13 cellular contexts compared by ENCODE assay signal in the genomic region with DNA sequence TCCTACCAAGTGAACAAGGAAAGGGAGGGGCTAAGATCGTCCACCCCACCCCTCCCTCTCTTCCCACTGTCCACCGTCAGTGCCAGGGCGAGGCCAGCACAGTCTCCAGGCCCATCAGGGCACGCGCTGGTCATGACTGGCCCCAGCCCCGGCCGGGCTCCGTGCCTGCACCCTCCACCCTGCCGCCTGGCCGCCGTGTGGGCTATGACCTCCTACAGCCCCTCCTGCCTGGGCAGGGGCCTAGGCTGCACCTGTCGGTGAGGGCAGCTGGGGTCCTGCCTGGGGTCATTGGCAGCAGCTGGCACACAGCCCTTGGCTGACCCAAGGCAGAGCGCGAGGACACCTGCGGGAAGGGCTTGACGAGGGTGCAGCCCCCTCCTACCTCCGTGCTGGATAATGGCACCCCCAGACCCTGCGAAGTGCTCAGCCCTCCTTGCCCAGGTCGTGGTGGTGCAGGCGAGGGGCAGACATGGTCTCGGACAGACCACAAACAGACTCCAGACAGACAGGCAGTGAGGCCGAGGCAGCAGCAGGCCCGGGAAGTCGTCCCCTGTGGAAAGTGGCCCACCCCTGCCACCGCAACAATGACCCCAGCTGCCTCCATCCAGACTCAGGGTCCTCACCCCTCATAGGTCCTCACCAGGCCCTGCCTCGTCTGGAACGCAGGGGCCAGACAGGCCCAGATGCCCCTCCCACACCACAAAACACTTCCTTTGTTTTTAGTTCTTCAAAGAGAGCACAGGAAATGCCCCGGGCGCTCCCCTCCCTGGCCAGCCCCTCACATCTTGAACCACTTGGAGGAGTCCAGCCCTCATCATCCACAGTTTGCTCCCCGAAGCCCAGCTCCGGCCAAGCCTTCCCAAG. TPM values are rescaled to one million over a fixed set of nuclear protein-coding genes. Genes with fewer than 3 reads are reported as not detected.
DNase-seq lines count a peak whose midpoint lies in the region; ATAC-seq and TF ChIP-seq lines count a peak whose summit lies in the region.
"Had no signal": no experiment of that assay in that cellular context is flagged by ENCODE, and none has a peak within 500 bp of the region (broad histone marks: within the 10 kb centered on the region; RNA-seq: fewer than 3 reads in every experiment).

No MANE protein-coding gene starts in this region.

- peaks cover 25% of the 10 kb centered on the region for H3K4me1 Mint-ChIP-seq in chondrocyte (ENCODE audit: low read depth)

- no peak overlapping the region for H3K4me3 ChIP-seq in heart right ventricle
- H3K4me3 ChIP-seq in mucosa of descending colon = no peak overlapping the region
- H3K4me3 ChIP-seq: breast epithelium, GM12878 had no signal

- H3K4me3 Mint-ChIP-seq in chondrocyte (ENCODE audit: unreplicated experiment) = no peak overlapping the region

- no peak overlapping the region for H3K27ac Mint-ChIP-seq in chondrocyte (ENCODE audit: unreplicated experiment)

- DNase-seq in left cardiac atrium (peak; percentile 15), heart right ventricle (no peak), chondrocyte (ENCODE audit: low spot score) (peak; percentile 78), mucosa of descending colon (peak in 2 of 3 donors; percentile 11 to 39), NCI-H446 (lab: John Stamatoyannopoulos, UW) (no peak), nucleus accumbens (lab: John Stamatoyannopoulos, UW) (no peak), NCI-H2171 (lab: John Stamatoyannopoulos, UW) (no peak), NCI-H2107 (lab: John Stamatoyannopoulos, UW) (no peak)
- DNase-seq: NCI-H748 treated with DMSO at 0.1 percent for 48 hours; stimulated activated CD8-positive, alpha-beta memory T cell treated with anti-CD3 and anti-CD28 coated beads, Interleukin-4, amount 100 ng/mL, for 48 hours had no signal

- 80 to 86% methylated on average over 31 of the region's 31 CpGs for WGBS in heart right ventricle, 2 donors

- H3K4me1 ChIP-seq in heart right ventricle = peaks cover 0 to 8% (median 6%) of the 10 kb centered on the region in 9 donors
- no peaks in the 10 kb centered on the region for H3K4me1 ChIP-seq in mucosa of descending colon (ENCODE audit: low read depth)
- H3K4me1 ChIP-seq: breast epithelium had no signal

- no peaks in the 10 kb centered on the region for H3K9me3 ChIP-seq in heart right ventricle
- H3K9me3 ChIP-seq in mucosa of descending colon = no peaks in the 10 kb centered on the region
- H3K9me3 ChIP-seq: breast epithelium, SK-N-SH had no signal

- intact Hi-C loops in left cardiac atrium (cut with DNase I) = no loop called here
- intact Hi-C loops in heart right ventricle (cut with DNase I) = no loop called here
- intact Hi-C loops in mucosa of descending colon (cut with DNase I, micrococcal nuclease) = no loop called here

- H3K9me3 Mint-ChIP-seq in chondrocyte (ENCODE audit: low read depth) = no peaks in the 10 kb centered on the region

- no peaks in the 10 kb centered on the region for H3K27me3 ChIP-seq in heart right ventricle
- H3K27me3 ChIP-seq: breast epithelium had no signal

- H3K36me3 ChIP-seq in heart right ventricle (no peaks in the 10 kb centered on the region), mucosa of descending colon (ENCODE audit: low read depth) (no peaks in the 10 kb centered on the region)
- H3K36me3 ChIP-seq: breast epithelium had no signal

- no peak for ATAC-seq in left cardiac atrium
- ATAC-seq in heart right ventricle = no peak
- ATAC-seq in mucosa of descending colon = no peak
- ATAC-seq: GM12878 had no signal

- TF ChIP-seq CTCF in heart right ventricle (IDR thresholded peaks at IDR 0.05) (no peak), chondrocyte (IDR thresholded peaks at IDR 0.05) (no peak), mucosa of descending colon (IDR thresholded peaks at IDR 0.05) (no peak)

- H3K36me3 Mint-ChIP-seq in chondrocyte (ENCODE audit: low read depth) = no peaks in the 10 kb centered on the region

- H3K27ac ChIP-seq in heart right ventricle = no peak overlapping the region
- H3K27ac ChIP-seq: breast epithelium had no signal

- no peaks in the 10 kb centered on the region for H3K27me3 Mint-ChIP-seq in chondrocyte (ENCODE audit: low read depth)

RNA-seq across cellular contexts. Expression of gene GPC1, which starts 43.1 kb away (rescaled TPM):
- total RNA-seq in left cardiac atrium = 10 to 100 TPM; 74.6 to 78.4 TPM
- total RNA-seq in heart right ventricle = 100 to 1,000 TPM; 161 to 287 (median 185) TPM
- polyA plus RNA-seq in heart right ventricle = 100 to 1,000 TPM; 104 to 156 TPM
- 261 to 354 TPM (median 264 TPM) in 3 replicates for total RNA-seq in chondrocyte
- 10 to 100 TPM; 12.4 to 29.2 (median 15.4) TPM for total RNA-seq in mucosa of descending colon

Comparison
In these comparisons a context has a peak if more than half of its experiments do, and no peak if none do; other contexts are left out.
1. DNase-seq: peak in left cardiac atrium (single experiment), chondrocyte (single experiment) and mucosa of descending colon (2 of 3); none in heart right ventricle (0 of 2), NCI-H446 (0 of 2), nucleus accumbens (0 of 56), NCI-H2171 (single experiment) and NCI-H2107 (single experiment).